13 cellular contexts compared by ENCODE assay signal in genomic region chr15:93152951-93153350, GRCh38.
A peak's percentile ranks its signal among the peaks of the same experiment; 100 is the strongest.
DNase-seq lines count a peak whose midpoint lies in the region; ATAC-seq and TF ChIP-seq lines count a peak whose summit lies in the region.
"Had no signal": no experiment of that assay in that cellular context is flagged by ENCODE, and none has a peak within 500 bp of the region (broad histone marks: within the 10 kb centered on the region; RNA-seq: fewer than 3 reads in every experiment).

No MANE protein-coding gene starts in this region.

- no peak overlapping the region for H3K18ac ChIP-seq in H9 (ENCODE audit: insufficient read length, low read depth, low read length)

- peaks cover 2% of the 10 kb centered on the region for H3K27me3 Mint-ChIP-seq in H9 (ENCODE audit: low read depth)
- H3K27me3 Mint-ChIP-seq in immature natural killer cell (ENCODE audit: low read depth in 3 of 3), result peaks cover 15 to 26% (median 21%) of the 10 kb centered on the region in 3 donors

- H3K27ac ChIP-seq in H9 (ENCODE audit: insufficient read length, low read depth, low read length), result no peak overlapping the region
- no peak overlapping the region for H3K27ac ChIP-seq in caudate nucleus (ENCODE audit: low read depth, low read length)
- H3K27ac ChIP-seq in sigmoid colon, result peak overlapping the region in 3 of 4 donors; percentile 49 to 59 (median 56)
- H3K27ac ChIP-seq in spleen, result no peak overlapping the region
- H3K27ac ChIP-seq in Karpas-422 (ENCODE audit: low read length), result no peak overlapping the region
- H3K27ac ChIP-seq: brain microvascular endothelial cell, left lung had no signal

- H3K23ac ChIP-seq in H9 (ENCODE audit: insufficient read length, low read depth, low read length), result no peak overlapping the region

- DNase-seq in H9 (no peak), caudate nucleus (lab: John Stamatoyannopoulos, UW) (peak in 48 of 61 donors; percentile 4 to 86 (median 34)), immature natural killer cell (no peak), sigmoid colon (peak; percentile 94), spleen (no peak), Karpas-422 (no peak), NCI-H69 (lab: John Stamatoyannopoulos, UW) (no peak)
- no peak for DNase-seq in stimulated activated naive CD8-positive, alpha-beta T cell treated with anti-CD3 and anti-CD28 coated beads, Interleukin-15, Interleukin-2, amounts not matched to agents 100 U/mL and 50 U/mL, for 24 hours
- DNase-seq: brain microvascular endothelial cell; CD4-positive, CD25-positive, alpha-beta regulatory T cell; left lung; NCI-H1436 treated with DMSO at 0.1 percent for 48 hours had no signal

- no peak overlapping the region for H4K5ac ChIP-seq in H9 (ENCODE audit: insufficient read length, low read depth, low read length)

- no peaks in the 10 kb centered on the region for H3K79me2 ChIP-seq in H9 (ENCODE audit: insufficient read depth, low read length)
- H3K79me2 ChIP-seq in Karpas-422 (ENCODE audit: low read length), result no peaks in the 10 kb centered on the region

- no peak overlapping the region for H4K91ac ChIP-seq in H9 (ENCODE audit: insufficient read length, low read depth, low read length)

- H3K9me3 Mint-ChIP-seq in H9 (peaks cover 5% of the 10 kb centered on the region in 2 experiments), immature natural killer cell (peaks cover 0 to 11% (median 4%) of the 10 kb centered on the region in 6 donors)
- H3K9me3 Mint-ChIP-seq: T-helper 1 cell treated with Interleukin-12 subunit alpha and Interleukin-12 subunit beta and Interleukin-4 antibody, amounts not matched to agents 30 μg/mL and 1 μg/mL, for 36 hours had no signal

- no peak overlapping the region for H3K56ac ChIP-seq in H9 (ENCODE audit: insufficient read length, low read depth, low read length)

- no peak overlapping the region for H2BK20ac ChIP-seq in H9 (ENCODE audit: low read depth, low read length, poor library complexity, severe bottlenecking)

- H3K9ac ChIP-seq in H9 (ENCODE audit: extremely low read depth, insufficient read length, low read length) (no peak overlapping the region), Karpas-422 (ENCODE audit: low read length) (no peak overlapping the region)

- H3K9me3 ChIP-seq in H9 (ENCODE audit: control insufficient read depth, low read depth, low read length), result no peaks in the 10 kb centered on the region
- no peaks in the 10 kb centered on the region for H3K9me3 ChIP-seq in sigmoid colon
- H3K9me3 ChIP-seq in spleen, result peaks cover 0 to 22% (median 6%) of the 10 kb centered on the region in 8 donors
- no peaks in the 10 kb centered on the region for H3K9me3 ChIP-seq in Karpas-422 (ENCODE audit: low read length)

- no peak for TF ChIP-seq CTCF in H9 (conservative IDR thresholded peaks at IDR 0.05)
- no peak for TF ChIP-seq CTCF in sigmoid colon (IDR thresholded peaks at IDR 0.05)
- TF ChIP-seq CTCF in spleen (IDR thresholded peaks at IDR 0.05 in 8 of 11, conservative IDR thresholded peaks at IDR 0.05 in 3 of 11), result no peak

- no peaks in the 10 kb centered on the region for H3K79me1 ChIP-seq in H9 (ENCODE audit: insufficient read depth, low read depth, low read length, poor library complexity, severe bottlenecking)

- no peak overlapping the region for H2AK5ac ChIP-seq in H9 (ENCODE audit: insufficient read length, low read length)

- H2AFZ ChIP-seq in H9 (ENCODE audit: low read length) (no peak overlapping the region), Karpas-422 (ENCODE audit: low read length) (no peak overlapping the region)

- no peak overlapping the region for H3K4me2 ChIP-seq in H9 (ENCODE audit: insufficient read depth, insufficient read length, low read length)
- no peak overlapping the region for H3K4me2 ChIP-seq in Karpas-422 (ENCODE audit: low read depth, low read length, poor library complexity, severe bottlenecking)

- no peaks in the 10 kb centered on the region for H4K20me1 ChIP-seq in H9 (ENCODE audit: control insufficient read depth, insufficient read depth, insufficient read length)
- H4K20me1 ChIP-seq in Karpas-422 (ENCODE audit: insufficient read depth, low read depth, low read length), result no peaks in the 10 kb centered on the region

- H2BK5ac ChIP-seq in H9 (ENCODE audit: insufficient read length, low read length), result no peak overlapping the region

- H2BK12ac ChIP-seq in H9 (ENCODE audit: insufficient read length, low read depth, low read length), result no peak overlapping the region

- H3K27me3 ChIP-seq in H9 (ENCODE audit: insufficient read depth, low read length) (no peaks in the 10 kb centered on the region), sigmoid colon (no peaks in the 10 kb centered on the region), spleen (replicated peaks in 1 of 7) (peaks cover 0 to 33% (median 0%) of the 10 kb centered on the region in 7 donors), Karpas-422 (ENCODE audit: low read length) (no peaks in the 10 kb centered on the region)
- H3K27me3 ChIP-seq: brain microvascular endothelial cell had no signal

- H3T11ph ChIP-seq in H9 (ENCODE audit: low read length), result no peak overlapping the region

- no peak overlapping the region for H2BK120ac ChIP-seq in H9 (ENCODE audit: low read depth, low read length, poor library complexity, severe bottlenecking)

- H3K4me3 ChIP-seq in sigmoid colon, result no peak overlapping the region
- H3K4me3 ChIP-seq in spleen, result no peak overlapping the region
- H3K4me3 ChIP-seq in Karpas-422 (ENCODE audit: low read length), result no peak overlapping the region
- H3K4me3 ChIP-seq: left lung had no signal

- H3K4ac ChIP-seq in H9 (ENCODE audit: low read depth, low read length), result no peak overlapping the region

- no peaks in the 10 kb centered on the region for H3K36me3 ChIP-seq in sigmoid colon
- no peaks in the 10 kb centered on the region for H3K36me3 ChIP-seq in spleen
- H3K36me3 ChIP-seq in Karpas-422 (ENCODE audit: insufficient read depth, low read length), result no peaks in the 10 kb centered on the region
- H3K36me3 ChIP-seq: brain microvascular endothelial cell, left lung had no signal

- H3K4me1 ChIP-seq in H9 (ENCODE audit: insufficient read depth, low read length) (peaks cover 6% of the 10 kb centered on the region; the same call in 1 of the 2 replicates), sigmoid colon (peaks cover 0 to 34% (median 23%) of the 10 kb centered on the region in 4 donors), spleen (peaks cover 0 to 28% (median 7%) of the 10 kb centered on the region in 6 donors), Karpas-422 (ENCODE audit: low read length) (no peaks in the 10 kb centered on the region)

- no peaks in the 10 kb centered on the region for H3K23me2 ChIP-seq in H9 (ENCODE audit: insufficient read length, low read depth, low read length, poor library complexity, severe bottlenecking)

- peaks cover 28 to 29% of the 10 kb centered on the region in 2 experiments for H3K4me1 Mint-ChIP-seq in H9
- H3K4me1 Mint-ChIP-seq in immature natural killer cell, result peaks cover 31 to 36% of the 10 kb centered on the region in 2 donors

- H2BK15ac ChIP-seq in H9 (ENCODE audit: low read depth, low read length), result no peak overlapping the region

- no peak overlapping the region for H3K4me3 Mint-ChIP-seq in H9
- peak overlapping the region; percentile 55 to 85 (median 57) for H3K4me3 Mint-ChIP-seq in immature natural killer cell
- H3K4me3 Mint-ChIP-seq: T-helper 1 cell treated with Interleukin-12 subunit alpha and Interleukin-12 subunit beta and Interleukin-4 antibody, amounts not matched to agents 30 μg/mL and 1 μg/mL, for 36 hours had no signal

- no peak for ATAC-seq in stimulated activated naive CD8-positive, alpha-beta T cell treated with anti-CD3 and anti-CD28 coated beads, Interleukin-15, Interleukin-2, amounts not matched to agents 100 U/mL and 50 U/mL, for 24 hours

- TF ChIP-seq EP300 in sigmoid colon (IDR thresholded peaks at IDR 0.05), result peak in 3 of 4 donors; percentile 58 to 84 (median 71)

- intact Hi-C loops in sigmoid colon (cut with DNase I), result loop anchor here (5.0 kb wide), 1 partner anchor 66 kb away; the partner anchor contains the start of gene RGMA
- intact Hi-C loops in spleen (cut with DNase I; ENCODE audit: low total_unique reads), result no loop called here

- TF ChIP-seq POLR2A in sigmoid colon (IDR thresholded peaks at IDR 0.05) (no peak), spleen (IDR thresholded peaks at IDR 0.05) (no peak)

- peak overlapping the region in 2 of 3 experiments; percentile 21 to 22; a peak in 2 of 7 replicates for H3K27ac Mint-ChIP-seq in H9
- peak overlapping the region in 3 of 6 donors; percentile 38 to 69 (median 43) for H3K27ac Mint-ChIP-seq in immature natural killer cell

- H3K14ac ChIP-seq in H9 (ENCODE audit: insufficient read depth, low read length), result no peak overlapping the region

- WGBS in H9 (ENCODE audit: extremely low coverage, insufficient read length, low lambda C conversion rate), result no CpG with 5 or more reads among the region's 6 CpGs
- WGBS in sigmoid colon, 2 donors, result 54 to 63% methylated on average over 6 of the region's 6 CpGs
- 56 to 70% (median 62%) methylated on average over 6 of the region's 6 CpGs for WGBS in spleen, 5 donors

- no peak overlapping the region for H4K8ac ChIP-seq in H9 (replicated peaks; ENCODE audit: insufficient read length, low read depth, low read length)

- H3K36me3 Mint-ChIP-seq in H9 (ENCODE audit: insufficient read depth in 1 of 3, low read depth in 3 of 3) (peaks cover 2 to 9% (median 3%) of the 10 kb centered on the region in 3 experiments; a peak in 4 of 7 replicates), immature natural killer cell (peaks cover 0 to 5% (median 5%) of the 10 kb centered on the region in 3 donors)
- H3K36me3 Mint-ChIP-seq: CD4-positive, CD25-positive, alpha-beta regulatory T cell had no signal

- H3K9me2 ChIP-seq in Karpas-422 (replicated peaks; ENCODE audit: insufficient read depth, low read length), result no peaks in the 10 kb centered on the region

Comparison
In these comparisons a context has a peak if more than half of its experiments do, and no peak if none do; other contexts are left out.
1. DNase-seq: peak in caudate nucleus (48 of 61) and sigmoid colon (single experiment); none in H9 (single experiment), immature natural killer cell (0 of 3), spleen (single experiment), stimulated activated naive CD8-positive, alpha-beta T cell treated with anti-CD3 and anti-CD28 coated beads, Interleukin-15, Interleukin-2, amounts not matched to agents 100 U/mL and 50 U/mL, for 24 hours (single experiment), Karpas-422 (single experiment) and NCI-H69 (single experiment).
2. H3K27ac ChIP-seq: peak in sigmoid colon (3 of 4); none in H9 (single experiment), caudate nucleus (single experiment), spleen (0 of 8) and Karpas-422 (single experiment).
3. H3K4me3 Mint-ChIP-seq: peak in immature natural killer cell (5 of 5); none in H9 (0 of 2).